8 cellular contexts compared by ENCODE assay signal in genomic region chr5:138032572-138033274, GRCh38. TPM values are rescaled to one million over a fixed set of nuclear protein-coding genes. Genes with fewer than 3 reads are reported as not detected.
DNase-seq lines count a peak whose midpoint lies in the region; ATAC-seq and TF ChIP-seq lines count a peak whose summit lies in the region.

Gene FAM13B (minus strand): TSS chr5:138033079. CDS start chr5:138019111, 13,968 bp downstream.

- peaks cover 51% of the 10 kb centered on the region for H3K79me2 ChIP-seq in PC-3 (ENCODE audit: low read length)

- H3K27me3 Mint-ChIP-seq in Caco-2 (ENCODE audit: insufficient read depth, unreplicated experiment), result no peaks in the 10 kb centered on the region

- H3K27me3 ChIP-seq in Caco-2 (replicated peaks; ENCODE audit: control insufficient read depth, insufficient read depth, low read length) (no peaks in the 10 kb centered on the region), PC-3 (ENCODE audit: low read length) (no peaks in the 10 kb centered on the region), muscle layer of colon (ENCODE audit: control insufficient read depth in 1 of 2, insufficient read depth in 2 of 2, low read length in 2 of 2) (no peaks in the 10 kb centered on the region)

- peaks cover 30% of the 10 kb centered on the region for H3K36me3 Mint-ChIP-seq in Caco-2 (ENCODE audit: insufficient read depth, unreplicated experiment)

- no peak for TF ChIP-seq CTCF in Caco-2 (IDR thresholded peaks at IDR 0.05; ENCODE audit: insufficient read depth in 1 of 2, low read depth in 1 of 2, low read length in 1 of 2, severe bottlenecking in 1 of 2, unreplicated experiment in 1 of 2)
- no peak for TF ChIP-seq CTCF in PC-3 (conservative IDR thresholded peaks at IDR 0.05; ENCODE audit: low read depth, low read length)
- no peak for TF ChIP-seq CTCF in epithelial cell of proximal tubule (conservative IDR thresholded peaks at IDR 0.05; ENCODE audit: low read depth, low read length)

- POLR2A ChIA-PET in Caco-2 (lab: Charles Lee) (interaction anchor here (0.6 to 1.1 kb wide), 3 partner anchors 12 to 254 kb away, joined by 3 to 5 read pairs (median 4); no protein-coding TSS in a partner anchor), PC-3 (lab: Charles Lee; ENCODE audit: unreplicated experiment) (interaction anchor here (0.5 kb wide), 1 partner anchor 59 kb away, joined by 4 read pairs; no protein-coding TSS in a partner anchor)

- H3F3A ChIP-seq in PC-3 (ENCODE audit: low read length, unreplicated experiment), result no peaks in the 10 kb centered on the region

- H4K20me1 ChIP-seq in PC-3 (ENCODE audit: low read length), result peaks cover 10% of the 10 kb centered on the region

- H2AFZ ChIP-seq in PC-3 (ENCODE audit: low read length), result peak within 1 kb of the TSS; percentile 94

- DNase-seq in Caco-2, result peak; percentile 83 to 86
- DNase-seq in HT1080 (ENCODE audit: low read depth), result peak; percentile 75
- peak; percentile 51 for DNase-seq in PC-3
- DNase-seq in activated T-cell treated with anti-CD3 and anti-CD28 coated beads for 4 hours, result peak; percentile 59
- DNase-seq in epithelial cell of proximal tubule (ENCODE audit: low read depth), result no peak
- DNase-seq in stimulated activated CD8-positive, alpha-beta memory T cell treated with anti-CD3 and anti-CD28 coated beads, Interleukin-7, amount 100 ng/mL, for 4 hours (ENCODE audit: low read depth in 2 of 2), result peak; percentile 50 to 76

- intact Hi-C loops in Caco-2 (cut with micrococcal nuclease; ENCODE audit: unreplicated experiment) (no loop called here), PC-3 (cut with micrococcal nuclease) (no loop called here)

- H3K4me2 ChIP-seq in PC-3 (ENCODE audit: low read length), result peak within 1 kb of the TSS; percentile 93

- peak within 1 kb of the TSS; percentile 73 for H3K4me3 ChIP-seq in Caco-2 (ENCODE audit: low read depth, low read length)
- peak within 1 kb of the TSS; percentile 83 for H3K4me3 ChIP-seq in PC-3 (ENCODE audit: low read length)
- H3K4me3 ChIP-seq in epithelial cell of proximal tubule (ENCODE audit: low read depth, low read length), result peak within 1 kb of the TSS; percentile 84
- H3K4me3 ChIP-seq in muscle layer of colon (ENCODE audit: low read depth in 1 of 2, low read length in 2 of 2), result peak within 1 kb of the TSS; percentile 90 to 99

- H3K27ac ChIP-seq in PC-3 (ENCODE audit: low read length) (peak within 1 kb of the TSS; percentile 91), muscle layer of colon (ENCODE audit: low read depth, low read length) (peak within 1 kb of the TSS; percentile 100)

- H3K4me1 ChIP-seq in Caco-2, result peaks cover 24% of the 10 kb centered on the region
- H3K4me1 ChIP-seq in PC-3 (ENCODE audit: insufficient read depth, low read length), result peaks cover 14% of the 10 kb centered on the region
- peaks cover 33% of the 10 kb centered on the region for H3K4me1 ChIP-seq in muscle layer of colon (ENCODE audit: insufficient read depth, low read length)

- H3K27ac Mint-ChIP-seq in Caco-2 (ENCODE audit: unreplicated experiment), result peak within 1 kb of the TSS; percentile 90

- BruUV-seq in Caco-2 (replicated peaks; lab: Mats Ljungman, UMichigan), result no TSS peak
- no TSS peak for BruUV-seq in PC-3 (replicated peaks; lab: Mats Ljungman, UMichigan)

- no peaks in the 10 kb centered on the region for H3K9me2 ChIP-seq in PC-3 (replicated peaks; ENCODE audit: low read length)

- CTCF ChIA-PET in Caco-2 (lab: Charles Lee), result interaction anchor here (1.0 to 1.5 kb wide), 2 partner anchors 14 to 24 kb away, joined by 3 to 4 read pairs; no protein-coding TSS in a partner anchor
- CTCF ChIA-PET in PC-3 (lab: Charles Lee), result no interaction called here

- H3K9me3 ChIP-seq in Caco-2 (no peaks in the 10 kb centered on the region), PC-3 (ENCODE audit: low read length) (no peaks in the 10 kb centered on the region), muscle layer of colon (ENCODE audit: low read length) (no peaks in the 10 kb centered on the region)

- H3K9me3 Mint-ChIP-seq in Caco-2 (ENCODE audit: unreplicated experiment), result no peaks in the 10 kb centered on the region

- H3K9ac ChIP-seq in PC-3 (ENCODE audit: low read length) (peak within 1 kb of the TSS; percentile 94), muscle layer of colon (ENCODE audit: low read length) (peak within 1 kb of the TSS; percentile 97)

- H3K4me1 Mint-ChIP-seq in Caco-2 (ENCODE audit: low read depth, unreplicated experiment), result peaks cover 14% of the 10 kb centered on the region

- ATAC-seq in GM21381 (IDR thresholded peaks at IDR 0.05; ENCODE audit: unreplicated experiment) (peak; percentile 54), PC-3 (peak; percentile 72)

- H3K36me3 ChIP-seq in Caco-2 (ENCODE audit: control insufficient read depth, insufficient read depth, low read length) (no peaks in the 10 kb centered on the region), PC-3 (ENCODE audit: low read depth, low read length) (no peaks in the 10 kb centered on the region; the same call in 1 of the 2 replicates), muscle layer of colon (ENCODE audit: insufficient read depth, low read length) (no peaks in the 10 kb centered on the region)

- H3K4me3 Mint-ChIP-seq in Caco-2 (ENCODE audit: unreplicated experiment), result peak within 1 kb of the TSS; percentile 98

RNA-seq across cellular contexts. Expression of gene FAM13B, which starts in this region (rescaled TPM):
- 49.0 and 55.8 TPM in 2 replicates for total RNA-seq in Caco-2 (2022)
- total RNA-seq in HT1080 (2014; rRNA removed; shearing (Covaris generic)), result 6.1 and 10.4 TPM in 2 replicates
- polyA plus RNA-seq in HT1080 (2015; cell fraction: cytosol; rRNA removed), result 6.8 and 8.1 TPM in 2 replicates
- polyA plus RNA-seq in HT1080 (2015; cell fraction: nucleus; rRNA removed), result 30.5 and 35.1 TPM in 2 replicates
- 10.5 and 13.0 TPM in 2 replicates for total RNA-seq in PC-3 (2014; rRNA removed)
- 4.0 and 6.6 TPM in 2 replicates for total RNA-seq in epithelial cell of proximal tubule
